ENCODE assay signal across 8 cellular contexts in the genomic region with DNA sequence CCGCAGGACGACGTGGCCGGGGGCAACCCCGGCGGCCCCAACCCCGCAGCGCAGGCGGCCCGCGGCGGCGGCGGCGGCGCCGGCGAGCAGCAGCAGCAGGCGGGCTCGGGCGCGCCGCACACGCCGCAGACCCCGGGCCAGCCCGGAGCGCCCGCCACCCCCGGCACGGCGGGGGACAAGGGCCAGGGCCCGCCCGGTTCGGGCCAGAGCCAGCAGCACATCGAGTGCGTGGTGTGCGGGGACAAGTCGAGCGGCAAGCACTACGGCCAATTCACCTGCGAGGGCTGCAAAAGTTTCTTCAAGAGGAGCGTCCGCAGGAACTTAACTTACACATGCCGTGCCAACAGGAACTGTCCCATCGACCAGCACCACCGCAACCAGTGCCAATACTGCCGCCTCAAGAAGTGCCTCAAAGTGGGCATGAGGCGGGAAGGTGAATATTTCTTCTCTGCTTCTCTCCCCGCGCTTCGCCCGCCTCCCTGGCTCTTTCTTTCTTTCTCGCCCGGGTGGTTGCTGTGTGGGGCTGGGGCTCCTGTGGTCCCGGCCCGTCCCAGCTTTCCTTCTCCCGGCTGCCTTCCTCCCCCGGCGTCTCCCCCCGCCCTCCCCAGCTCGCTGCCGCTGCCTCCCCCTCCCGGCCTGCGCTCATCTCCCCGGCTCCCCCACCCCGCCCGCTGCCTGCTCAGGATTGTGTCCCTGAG. TPM values are rescaled to one million over a fixed set of nuclear protein-coding genes. Genes with fewer than 3 reads are reported as not detected.
A peak's percentile ranks its signal among the peaks of the same experiment; 100 is the strongest.
DNase-seq lines count a peak whose midpoint lies in the region; ATAC-seq, FAIRE-seq and TF ChIP-seq lines count a peak whose summit lies in the region.

No MANE protein-coding gene starts in this region.

- H3K27me3 ChIP-seq in heart left ventricle, result peaks cover 43 to 86% (median 66%) of the 10 kb centered on the region in 9 donors
- H3K27me3 ChIP-seq in gastroesophageal sphincter, result peaks cover 10% of the 10 kb centered on the region
- peaks cover 9 to 79% (median 45%) of the 10 kb centered on the region in 3 donors for H3K27me3 ChIP-seq in sigmoid colon

- H3K36me3 ChIP-seq in heart left ventricle (no peaks in the 10 kb centered on the region), gastroesophageal sphincter (no peaks in the 10 kb centered on the region), sigmoid colon (no peaks in the 10 kb centered on the region)

- ATAC-seq in heart left ventricle (no peak), left ventricle myocardium superior (no peak), gastroesophageal sphincter (no peak), GM21576 (IDR thresholded peaks at IDR 0.05; ENCODE audit: unreplicated experiment) (no peak)

- no peak for TF ChIP-seq EP300 in gastroesophageal sphincter (IDR thresholded peaks at IDR 0.05)
- TF ChIP-seq EP300 in sigmoid colon (IDR thresholded peaks at IDR 0.05), result no peak

- H3K4me3 ChIP-seq in heart left ventricle, result peak overlapping the region; percentile 15 to 74 (median 50)
- H3K4me3 ChIP-seq in gastroesophageal sphincter, result peak overlapping the region; percentile 54 to 74
- H3K4me3 ChIP-seq in sigmoid colon, result peak overlapping the region; percentile 30 to 63 (median 58)

- TF ChIP-seq CTCF in heart left ventricle (IDR thresholded peaks at IDR 0.05), result no peak
- no peak for TF ChIP-seq CTCF in VCaP (conservative IDR thresholded peaks at IDR 0.05)
- TF ChIP-seq CTCF in gastroesophageal sphincter (IDR thresholded peaks at IDR 0.05), result peak in 1 of 4 experiments; percentile 10
- no peak for TF ChIP-seq CTCF in sigmoid colon (IDR thresholded peaks at IDR 0.05)

- intact Hi-C loops in heart left ventricle (cut with DNase I) (loop anchor here in 4 of 10 donors (10.0 kb wide), 3 partner anchors 330 to 1150 kb away; no protein-coding TSS in a partner anchor), left ventricle myocardium superior (cut with micrococcal nuclease) (no loop called here), sigmoid colon (cut with DNase I) (loop anchor here (10.0 kb wide), 1 partner anchor 530 kb away; a partner anchor contains a TSS)

- WGBS in heart left ventricle, 4 donors, result 1 to 4% (median 1%) methylated on average over 33 to 68 of the region's 68 CpGs
- 0 to 2% methylated on average over 2 to 16 of the region's 68 CpGs for WGBS in gastroesophageal sphincter (ENCODE audit: low coverage in 1 of 2), 2 donors
- 1 to 2% methylated on average over 68 of the region's 68 CpGs for WGBS in sigmoid colon, 2 donors

- peak in 1 of 5 donors; percentile 23 for DNase-seq in heart left ventricle
- no peak for DNase-seq in left ventricle myocardium superior
- peak; percentile 69 for DNase-seq in sigmoid colon
- no peak for DNase-seq in H54 (ENCODE audit: insufficient read length, low spot score)
- DNase-seq in activated CD8-positive, alpha-beta memory T cell treated with anti-CD3 and anti-CD28 coated beads, Interleukin-2, amount 50 U/mL, for 4 hours, result no peak

- H3K4me1 ChIP-seq in heart left ventricle (peaks cover 3 to 43% (median 16%) of the 10 kb centered on the region in 12 donors), gastroesophageal sphincter (peaks cover 0 to 58% (median 0%) of the 10 kb centered on the region in 3 donors), sigmoid colon (peaks cover 0 to 38% (median 33%) of the 10 kb centered on the region in 4 donors)

- H3K9me3 ChIP-seq in heart left ventricle, result no peaks in the 10 kb centered on the region
- no peaks in the 10 kb centered on the region for H3K9me3 ChIP-seq in gastroesophageal sphincter
- H3K9me3 ChIP-seq in sigmoid colon, result no peaks in the 10 kb centered on the region

- no peak for FAIRE-seq in H54 (lab: Jason Lieb, UNC)

- H3K27ac ChIP-seq in heart left ventricle, result peak overlapping the region in 1 of 12 donors; percentile 40
- H3K27ac ChIP-seq in VCaP, result peak overlapping the region; percentile 70; the same call in 1 of the 2 replicates
- peak overlapping the region; percentile 61 to 94 (median 86) for H3K27ac ChIP-seq in gastroesophageal sphincter
- peak overlapping the region; percentile 44 to 90 (median 69) for H3K27ac ChIP-seq in sigmoid colon

- TF ChIP-seq POLR2A in heart left ventricle (IDR thresholded peaks at IDR 0.05) (no peak), gastroesophageal sphincter (IDR thresholded peaks at IDR 0.05) (no peak), sigmoid colon (IDR thresholded peaks at IDR 0.05) (no peak), H54 (IDR thresholded peaks at IDR 0.05; ENCODE audit: low read depth, low read length) (no peak)

RNA-seq across cellular contexts. Expression of a gene that starts 2.2 kb away (rescaled TPM):
- total RNA-seq in heart left ventricle (10 to 100 TPM in 1 of 9 donors, 1 to 10 TPM in 1, under 1 TPM in 4, not detected in 3; 0.37 to 13.5 (median 0.68) TPM), left ventricle myocardium superior (1.9 TPM), gastroesophageal sphincter (100 to 1,000 TPM in 1 of 4 donors, 10 to 100 TPM in 3; 29.4 to 111 (median 37.8) TPM), sigmoid colon (10 to 100 TPM; 16.3 to 24.1 (median 17.5) TPM)
- polyA plus RNA-seq in heart left ventricle (under 1 TPM; 0.46 to 0.65 TPM), sigmoid colon (1 to 10 TPM; 1.4 to 8.4 (median 7.6) TPM)

RNA-seq across cellular contexts. Expression of a gene that starts 4.2 kb away (rescaled TPM):
- 1 to 10 TPM in 2 of 9 donors, under 1 TPM in 4, not detected in 3; 0.17 to 4.5 (median 0.82) TPM for total RNA-seq in heart left ventricle
- polyA plus RNA-seq in heart left ventricle, result under 1 TPM; 0.24 to 0.57 TPM
- 0.57 TPM for total RNA-seq in left ventricle myocardium superior
- 10 to 100 TPM in 2 of 4 donors, 1 to 10 TPM in 2; 6.0 to 48.1 (median 14.4) TPM for total RNA-seq in gastroesophageal sphincter
- 10 to 100 TPM in 1 of 4 donors, 1 to 10 TPM in 3; 6.7 to 15.2 (median 9.1) TPM for total RNA-seq in sigmoid colon
- 1 to 10 TPM; 1.4 to 9.0 (median 3.2) TPM for polyA plus RNA-seq in sigmoid colon
